Comparison of ENCODE assay signal across 8 cellular contexts in genomic region chr9:136245194-136246150, GRCh38. TPM values are rescaled to one million over a fixed set of nuclear protein-coding genes. Genes with fewer than 3 reads are reported as not detected.
DNase-seq lines count a peak whose midpoint lies in the region; TF ChIP-seq lines count a peak whose summit lies in the region.

Gene QSOX2, minus strand, starts transcription at chr9:136245812. Its CDS starts 9 bp downstream, at chr9:136245803.

- H3K27ac ChIP-seq in AG04450 (ENCODE audit: low read depth, low read length): no peak within 1 kb of the TSS

- H3K9me3 ChIP-seq in AG04450 (ENCODE audit: control insufficient read depth, insufficient read depth, low read length) (no peaks in the 10 kb centered on the region; the same call in 1 of the 2 replicates), NT2/D1 (ENCODE audit: insufficient read depth, low read length) (no peaks in the 10 kb centered on the region)

- TF ChIP-seq CTCF in AG04450 (IDR thresholded peaks at IDR 0.05; ENCODE audit: low read depth, low read length): no peak
- no peak for TF ChIP-seq CTCF in mesothelial cell of epicardium (IDR thresholded peaks at IDR 0.05; ENCODE audit: unreplicated experiment)

- peak; percentile 70 for TF ChIP-seq POLR2A in GM18951 (IDR thresholded peaks at IDR 0.05; ENCODE audit: extremely low read depth, insufficient read depth, insufficient read length)

- H3K27me3 Mint-ChIP-seq in mesothelial cell of epicardium (ENCODE audit: low read depth): peaks cover 8% of the 10 kb centered on the region

- POLR2A ChIA-PET in AG04450 (lab: Yijun Ruan, JAX): interaction anchor here (0.7 kb wide), 1 partner anchor 43 kb away, joined by 3 read pairs; no protein-coding TSS in a partner anchor

- in situ Hi-C loops in GM18951 (cut with MboI; ENCODE audit: low sequenced_read_pairs, unreplicated experiment): no loop called here
- in situ Hi-C loops in endometrial microvascular endothelial cells (cut with HindIII; ENCODE audit: inconsistent ontology term, low pct_unique_long_range_greater_than_20kb, low sequenced_read_pairs): no loop called here

- H3K27me3 ChIP-seq in AG04450 (ENCODE audit: control insufficient read depth, insufficient read depth, low read length): peaks cover 37% of the 10 kb centered on the region
- peaks cover 4% of the 10 kb centered on the region for H3K27me3 ChIP-seq in NT2/D1 (ENCODE audit: insufficient read depth, insufficient read length)

- peak within 1 kb of the TSS; percentile 86 for H3K9ac ChIP-seq in NT2/D1 (ENCODE audit: insufficient read length, low read depth)

- peak within 1 kb of the TSS; percentile 78 for H3K4me3 Mint-ChIP-seq in mesothelial cell of epicardium

- peak within 1 kb of the TSS; percentile 77 for H3K4me3 ChIP-seq in AG04450 (ENCODE audit: low read depth, low read length)
- peak within 1 kb of the TSS; percentile 88 for H3K4me3 ChIP-seq in NT2/D1 (ENCODE audit: insufficient read length, low read depth)

- no peaks in the 10 kb centered on the region for H3K9me3 Mint-ChIP-seq in mesothelial cell of epicardium

- H3K4me1 ChIP-seq in NT2/D1 (ENCODE audit: insufficient read depth, insufficient read length): peaks cover 44% of the 10 kb centered on the region

- peaks cover 27% of the 10 kb centered on the region for H3K4me1 Mint-ChIP-seq in mesothelial cell of epicardium

- no peaks in the 10 kb centered on the region for H3K36me3 Mint-ChIP-seq in mesothelial cell of epicardium

- peak; percentile 24 for DNase-seq in AG04450 (ENCODE audit: low read depth, low spot score)
- DNase-seq in HK-2 (ENCODE audit: unreplicated experiment): peak; percentile 90
- peak; percentile 62 for DNase-seq in NT2/D1 (ENCODE audit: low read depth, low spot score)
- DNase-seq in activated CD8-positive, alpha-beta memory T cell treated with anti-CD3 and anti-CD28 coated beads, Interleukin-2, amount 50 U/mL, for 24 hours (ENCODE audit: extremely low read depth): peak; percentile 49
- peak; percentile 81 to 83 for DNase-seq in mesothelial cell of epicardium (ENCODE audit: low spot score in 2 of 2, unreplicated experiment in 2 of 2)
- DNase-seq in stimulated activated CD8-positive, alpha-beta memory T cell treated with anti-CD3 and anti-CD28 coated beads, Interleukin-15, amount 100 ng/mL, for 24 hours (ENCODE audit: low read depth): peak; percentile 81

- H3K27ac Mint-ChIP-seq in mesothelial cell of epicardium: peak within 1 kb of the TSS; percentile 66

- H3K36me3 ChIP-seq in NT2/D1 (ENCODE audit: insufficient read depth, insufficient read length, low read length): peaks cover 24% of the 10 kb centered on the region

- CTCF ChIA-PET in AG04450 (lab: Charles Lee): interaction anchor here (0.7 kb wide), 1 partner anchor 39 kb away, joined by 8 read pairs; no protein-coding TSS in a partner anchor

RNA-seq across cellular contexts. Expression of gene QSOX2, which starts in this region (rescaled TPM):
- polyA plus RNA-seq in AG04450 (2011; rRNA removed): 12.8 and 14.7 TPM in 2 replicates
- 8.4 and 9.3 TPM in 2 replicates for polyA minus RNA-seq in AG04450 (2011; rRNA and poly(A)+ RNA removed)
- total RNA-seq in endometrial microvascular endothelial cells (ENCODE audit: inconsistent ontology term): 21.7 TPM
- 16.8 to 17.0 TPM (median 17.0 TPM) in 3 replicates for total RNA-seq in mesothelial cell of epicardium

Comparison
In these comparisons a context has a peak if more than half of its experiments do, and no peak if none do; other contexts are left out.
1. DNase-seq: peak in every context shown above with its lines; median percentile 90 in HK-2; 82 in mesothelial cell of epicardium; 81 in stimulated activated CD8-positive, alpha-beta memory T cell treated with anti-CD3 and anti-CD28 coated beads, Interleukin-15, amount 100 ng/mL, for 24 hours; 62 in NT2/D1; 49 in activated CD8-positive, alpha-beta memory T cell treated with anti-CD3 and anti-CD28 coated beads, Interleukin-2, amount 50 U/mL, for 24 hours; 24 in AG04450.